In genomic region chr15:74709011-74709410, GRCh38 we compare ENCODE assay signal across 21 cellular contexts. TPM values are rescaled to one million over a fixed set of nuclear protein-coding genes. Genes with fewer than 3 reads are reported as not detected.
"Had no signal": no experiment of that assay in that cellular context is flagged by ENCODE, and none has a peak within 500 bp of the region (broad histone marks: within the 10 kb centered on the region; RNA-seq: fewer than 3 reads in every experiment).

No MANE protein-coding gene starts in this region.

- ATAC-seq: activated CD4-positive, CD25-positive, alpha-beta regulatory T cell treated with anti-CD3 and anti-CD28 coated beads, Interleukin-2, amount 50 U/mL, for 24 hours; stimulated activated naive CD8-positive, alpha-beta T cell treated with anti-CD3 and anti-CD28 coated beads, Interleukin-15, Interleukin-2, amounts not matched to agents 100 U/mL and 50 U/mL, for 24 hours; upper lobe of right lung had no signal

- H3K9me3 ChIP-seq: ascending aorta, sigmoid colon, upper lobe of right lung had no signal

- H3K27ac Mint-ChIP-seq: activated naive CD8-positive, alpha-beta T cell treated with anti-CD3 and anti-CD28 coated beads for 36 hours; memory B cell; nephron progenitor cell had no signal

- H3K27me3 ChIP-seq: ascending aorta, sigmoid colon, upper lobe of right lung had no signal

- H3K4me3 Mint-ChIP-seq: activated naive CD8-positive, alpha-beta T cell treated with anti-CD3 and anti-CD28 coated beads for 36 hours; memory B cell; nephron progenitor cell had no signal

- H3K27ac ChIP-seq: ascending aorta, sigmoid colon, upper lobe of right lung had no signal

- H3K36me3 Mint-ChIP-seq: activated naive CD8-positive, alpha-beta T cell treated with anti-CD3 and anti-CD28 coated beads for 36 hours; memory B cell had no signal

- H3K4me3 ChIP-seq: ascending aorta, sigmoid colon, upper lobe of right lung had no signal

- H3K4me1 ChIP-seq: ascending aorta, sigmoid colon, upper lobe of right lung had no signal

- H3K4me1 Mint-ChIP-seq: activated naive CD8-positive, alpha-beta T cell treated with anti-CD3 and anti-CD28 coated beads for 36 hours; memory B cell; nephron progenitor cell had no signal

- DNase-seq: activated CD4-positive, alpha-beta T cell treated with anti-CD3 and anti-CD28 coated beads, Interleukin-2, amount 50 U/mL, for 48 hours; activated gamma-delta T cell treated with Interleukin-2 at 50 U/mL for 16 hours; activated naive CD8-positive, alpha-beta T cell treated with anti-CD3 and anti-CD28 coated beads for 36 hours; activated T-cell treated with anti-CD3 and anti-CD28 coated beads, Interleukin-2, amount 50 U/mL, for 48 hours; effector CD8-positive, alpha-beta T cell; foreskin melanocyte; head of caudate nucleus; nephron progenitor cell; sigmoid colon; stimulated activated CD4-positive, alpha-beta T cell treated with anti-CD3 and anti-CD28 coated beads, Interleukin-12 subunit alpha, Interleukin-12 subunit beta, amount 100 ng/mL, for 4 hours; stimulated activated CD4-positive, alpha-beta T cell treated with anti-CD3 and anti-CD28 coated beads, Interleukin-2, amount 100 ng/mL, for 48 hours; stimulated activated naive CD8-positive, alpha-beta T cell treated with anti-CD3 and anti-CD28 coated beads, Interleukin-15, Interleukin-2, amounts not matched to agents 100 U/mL and 50 U/mL, for 24 hours; upper lobe of right lung had no signal

- H3K36me3 ChIP-seq: ascending aorta, sigmoid colon, upper lobe of right lung had no signal

- H3K9me3 Mint-ChIP-seq: activated naive CD8-positive, alpha-beta T cell treated with anti-CD3 and anti-CD28 coated beads for 36 hours; memory B cell; nephron progenitor cell had no signal

RNA-seq across cellular contexts. Expression of gene CYP1A2, which starts 39.6 kb away (rescaled TPM):
- total RNA-seq: activated naive CD8-positive, alpha-beta T cell treated with anti-CD3 and anti-CD28 coated beads for 36 hours; ascending aorta; cardiac septum; osteocyte; pulmonary artery endothelial cell; sigmoid colon; T-helper 2 cell treated with Interferon-gamma antibody and Interleukin-4, amounts not matched to agents 100 ng/mL and 5 ng/mL, for 36 hours; temporal lobe had no signal
- polyA plus RNA-seq: sigmoid colon had no signal
